Comparison of ENCODE assay signal across 15 cellular contexts in genomic region chr2:66441651-66442365, GRCh38. TPM values are rescaled to one million over a fixed set of nuclear protein-coding genes. Genes with fewer than 3 reads are reported as not detected.
DNase-seq lines count a peak whose midpoint lies in the region; FAIRE-seq and TF ChIP-seq lines count a peak whose summit lies in the region.
"Had no signal": no experiment of that assay in that cellular context is flagged by ENCODE, and none has a peak within 500 bp of the region (broad histone marks: within the 10 kb centered on the region; RNA-seq: fewer than 3 reads in every experiment).

No MANE protein-coding gene starts in this region.

- peaks cover 2% of the 10 kb centered on the region for H3K4me1 Mint-ChIP-seq in astrocyte (ENCODE audit: low read depth, unreplicated experiment)
- H3K4me1 Mint-ChIP-seq in activated CD4-positive, alpha-beta T cell treated with anti-CD3 and anti-CD28 coated beads, Interleukin-2, amount 10 ng/mL, durations not matched to agents 24 days and 14 days = peaks cover 3% of the 10 kb centered on the region

- H3K36me3 ChIP-seq in astrocyte (ENCODE audit: insufficient read depth, low read length) = peaks cover 3% of the 10 kb centered on the region
- no peaks in the 10 kb centered on the region for H3K36me3 ChIP-seq in kidney (ENCODE audit: control insufficient read depth in 1 of 2, insufficient read depth in 2 of 2, low read length in 2 of 2)
- no peaks in the 10 kb centered on the region for H3K36me3 ChIP-seq in smooth muscle cell (ENCODE audit: low read depth)

- H3K4me1 ChIP-seq in astrocyte (ENCODE audit: insufficient read depth, low read length) = peaks cover 25% of the 10 kb centered on the region
- H3K4me1 ChIP-seq in kidney (ENCODE audit: control insufficient read depth in 1 of 2, insufficient read depth in 1 of 2, low read depth in 1 of 2, low read length in 2 of 2) = peaks cover 0 to 4% of the 10 kb centered on the region in 2 donors
- peaks cover 83% of the 10 kb centered on the region for H3K4me1 ChIP-seq in smooth muscle cell (ENCODE audit: low read depth)

- H3K9me3 ChIP-seq in astrocyte (ENCODE audit: insufficient read depth, low read depth, low read length) (no peaks in the 10 kb centered on the region), kidney (ENCODE audit: control insufficient read depth in 1 of 2, low read length in 2 of 2) (no peaks in the 10 kb centered on the region), smooth muscle cell (replicated peaks; ENCODE audit: low read depth) (no peaks in the 10 kb centered on the region)
- H3K9me3 ChIP-seq: testis had no signal

- H4K20me1 ChIP-seq in astrocyte (ENCODE audit: insufficient read depth, low read length) (no peaks in the 10 kb centered on the region), smooth muscle cell (ENCODE audit: low read depth) (no peaks in the 10 kb centered on the region)

- no peaks in the 10 kb centered on the region for H3F3A ChIP-seq in smooth muscle cell (ENCODE audit: low read depth)

- FAIRE-seq in astrocyte (lab: Jason Lieb, UNC) (no peak), kidney (lab: Jason Lieb, UNC) (no peak)
- FAIRE-seq: RCC 7860 had no signal

- TF ChIP-seq CTCF in astrocyte (IDR thresholded peaks at IDR 0.05; ENCODE audit: insufficient read depth, low read depth, low read length) = no peak
- no peak for TF ChIP-seq CTCF in kidney (IDR thresholded peaks at IDR 0.05; ENCODE audit: borderline replicate concordance, extremely low read depth, insufficient read depth)
- no peak for TF ChIP-seq CTCF in smooth muscle cell (IDR thresholded peaks at IDR 0.05; ENCODE audit: borderline replicate concordance, insufficient read depth, poor library complexity, severe bottlenecking)

- H3K27ac Mint-ChIP-seq in astrocyte (ENCODE audit: unreplicated experiment) = no peak overlapping the region
- no peak overlapping the region for H3K27ac Mint-ChIP-seq in activated CD4-positive, alpha-beta T cell treated with anti-CD3 and anti-CD28 coated beads, Interleukin-2, amount 10 ng/mL, durations not matched to agents 24 days and 14 days
- H3K27ac Mint-ChIP-seq: activated CD8-positive, alpha-beta memory T cell treated with anti-CD3 and anti-CD28 coated beads, Interleukin-2, amount 10 ng/mL, durations not matched to agents 7 days and 5 days; activated naive CD8-positive, alpha-beta T cell treated with anti-CD3 and anti-CD28 coated beads, Interleukin-2, amount 10 ng/mL, durations not matched to agents 7 days and 5 days; CD4-positive, alpha-beta memory T cell had no signal

- H3K27ac ChIP-seq in astrocyte (ENCODE audit: low read depth, low read length) = no peak overlapping the region
- peak overlapping the region in 1 of 2 donors; percentile 20 for H3K27ac ChIP-seq in kidney (ENCODE audit: low read depth in 2 of 2, low read length in 2 of 2)
- H3K27ac ChIP-seq in smooth muscle cell (ENCODE audit: low read depth) = no peak overlapping the region

- H3K27me3 ChIP-seq in astrocyte (ENCODE audit: insufficient read depth, low read length) = peaks cover 13% of the 10 kb centered on the region
- H3K27me3 ChIP-seq in smooth muscle cell (ENCODE audit: low read depth) = no peaks in the 10 kb centered on the region
- H3K27me3 ChIP-seq: testis had no signal

- H3K36me3 Mint-ChIP-seq in astrocyte (ENCODE audit: low read depth, unreplicated experiment) = peaks cover 3% of the 10 kb centered on the region
- H3K36me3 Mint-ChIP-seq in activated CD4-positive, alpha-beta T cell treated with anti-CD3 and anti-CD28 coated beads, Interleukin-2, amount 10 ng/mL, durations not matched to agents 24 days and 14 days (ENCODE audit: low read depth) = no peaks in the 10 kb centered on the region
- H3K36me3 Mint-ChIP-seq: activated naive CD8-positive, alpha-beta T cell treated with anti-CD3 and anti-CD28 coated beads, Interleukin-2, amount 10 ng/mL, durations not matched to agents 7 days and 5 days had no signal

- H3K4me2 ChIP-seq in astrocyte (ENCODE audit: low read length) = peak overlapping the region; percentile 99
- peak overlapping the region; percentile 96 for H3K4me2 ChIP-seq in smooth muscle cell

- DNase-seq in GM04503 (ENCODE audit: low read depth) (peak; percentile 47), astrocyte (ENCODE audit: low read depth) (no peak), kidney (no peak), smooth muscle cell (lab: John Stamatoyannopoulos, UW; ENCODE audit: unreplicated experiment) (no peak), NCI-H1105 treated with DMSO at 0.1 percent for 48 hours (lab: John Stamatoyannopoulos, UW) (no peak), DMS 273 treated with DMSO at 0.1 percent for 48 hours (lab: John Stamatoyannopoulos, UW) (no peak), hepatic stellate cell (ENCODE audit: low spot score) (no peak)
- DNase-seq in activated CD4-positive, alpha-beta T cell treated with anti-CD3 and anti-CD28 coated beads, Interleukin-2, amount 10 ng/mL, durations not matched to agents 24 days and 14 days = no peak
- DNase-seq: activated CD8-positive, alpha-beta memory T cell treated with anti-CD3 and anti-CD28 coated beads, Interleukin-2, amount 10 ng/mL, durations not matched to agents 7 days and 5 days; activated naive CD8-positive, alpha-beta T cell treated with anti-CD3 and anti-CD28 coated beads, Interleukin-2, amount 10 ng/mL, durations not matched to agents 7 days and 5 days; CD4-positive, alpha-beta memory T cell; NCI-H345; posterior cingulate gyrus; testis had no signal

- H2AFZ ChIP-seq in astrocyte (ENCODE audit: low read depth, low read length) (no peak overlapping the region), smooth muscle cell (ENCODE audit: low read depth) (no peak overlapping the region)

- H3K4me3 Mint-ChIP-seq in astrocyte (ENCODE audit: unreplicated experiment) = no peak overlapping the region
- no peak overlapping the region for H3K4me3 Mint-ChIP-seq in activated CD4-positive, alpha-beta T cell treated with anti-CD3 and anti-CD28 coated beads, Interleukin-2, amount 10 ng/mL, durations not matched to agents 24 days and 14 days
- H3K4me3 Mint-ChIP-seq: activated CD8-positive, alpha-beta memory T cell treated with anti-CD3 and anti-CD28 coated beads, Interleukin-2, amount 10 ng/mL, durations not matched to agents 7 days and 5 days; activated naive CD8-positive, alpha-beta T cell treated with anti-CD3 and anti-CD28 coated beads, Interleukin-2, amount 10 ng/mL, durations not matched to agents 7 days and 5 days had no signal

- intact Hi-C loops in kidney (cut with DNase I) = loop anchor here (5.0 kb wide), 2 partner anchors 140 to 250 kb away; no protein-coding TSS in a partner anchor
- intact Hi-C loops in activated CD4-positive, alpha-beta T cell treated with anti-CD3 and anti-CD28 coated beads, Interleukin-2, amount 10 ng/mL, durations not matched to agents 24 days and 14 days (cut with micrococcal nuclease) = no loop called here

- H3K9ac ChIP-seq in astrocyte (ENCODE audit: low read length) (peak overlapping the region; percentile 62), kidney (ENCODE audit: low read length in 2 of 2) (no peak overlapping the region), smooth muscle cell (ENCODE audit: low read depth) (no peak overlapping the region)

- peaks cover 85% of the 10 kb centered on the region for H3K27me3 Mint-ChIP-seq in astrocyte (ENCODE audit: low read depth, unreplicated experiment)
- peaks cover 57% of the 10 kb centered on the region for H3K27me3 Mint-ChIP-seq in activated CD4-positive, alpha-beta T cell treated with anti-CD3 and anti-CD28 coated beads, Interleukin-2, amount 10 ng/mL, durations not matched to agents 24 days and 14 days

- H3K4me3 ChIP-seq in astrocyte (ENCODE audit: insufficient read depth, low read depth, low read length) = peak overlapping the region; percentile 77
- H3K4me3 ChIP-seq in kidney (ENCODE audit: low read length in 2 of 2) = peak overlapping the region; percentile 47 to 93
- H3K4me3 ChIP-seq in smooth muscle cell = peak overlapping the region; percentile 77
- H3K4me3 ChIP-seq: testis had no signal

- H3K79me2 ChIP-seq in astrocyte (ENCODE audit: insufficient read depth, low read length) (peaks cover 98% of the 10 kb centered on the region), smooth muscle cell (ENCODE audit: low read depth) (peaks cover 99% of the 10 kb centered on the region)

- WGBS in smooth muscle cell (ENCODE audit: low lambda C conversion rate) = 35% methylated on average over 4 of the region's 4 CpGs

- H3K9me3 Mint-ChIP-seq in astrocyte (ENCODE audit: unreplicated experiment) = peaks cover 7% of the 10 kb centered on the region
- no peaks in the 10 kb centered on the region for H3K9me3 Mint-ChIP-seq in activated CD4-positive, alpha-beta T cell treated with anti-CD3 and anti-CD28 coated beads, Interleukin-2, amount 10 ng/mL, durations not matched to agents 24 days and 14 days
- H3K9me3 Mint-ChIP-seq: activated naive CD8-positive, alpha-beta T cell treated with anti-CD3 and anti-CD28 coated beads, Interleukin-2, amount 10 ng/mL, durations not matched to agents 7 days and 5 days had no signal

RNA-seq across cellular contexts. Expression of gene MEIS1, which starts 6.9 kb away (rescaled TPM):
- total RNA-seq in astrocyte (3.4 and 5.2 TPM in 2 replicates), kidney (36.7 TPM), smooth muscle cell (14.6 and 15.6 TPM in 2 replicates)
- polyA plus RNA-seq in kidney (ENCODE audit: insufficient read depth, low read depth, low replicate concordance) (7.3 TPM), smooth muscle cell (15.8 and 18.1 TPM in 2 replicates)
- 0.31 TPM in 1 of 2 replicates, not detected in the other for total RNA-seq in activated CD4-positive, alpha-beta T cell treated with anti-CD3 and anti-CD28 coated beads, Interleukin-2, amount 10 ng/mL, durations not matched to agents 24 days and 14 days
- total RNA-seq: activated CD8-positive, alpha-beta memory T cell treated with anti-CD3 and anti-CD28 coated beads, Interleukin-2, amount 10 ng/mL, durations not matched to agents 7 days and 5 days; activated naive CD8-positive, alpha-beta T cell treated with anti-CD3 and anti-CD28 coated beads, Interleukin-2, amount 10 ng/mL, durations not matched to agents 7 days and 5 days; CD4-positive, alpha-beta memory T cell had no signal
- polyA plus RNA-seq: CD4-positive, alpha-beta memory T cell had no signal
